Comparison of ENCODE assay signal across 17 cellular contexts in the genomic region with DNA sequence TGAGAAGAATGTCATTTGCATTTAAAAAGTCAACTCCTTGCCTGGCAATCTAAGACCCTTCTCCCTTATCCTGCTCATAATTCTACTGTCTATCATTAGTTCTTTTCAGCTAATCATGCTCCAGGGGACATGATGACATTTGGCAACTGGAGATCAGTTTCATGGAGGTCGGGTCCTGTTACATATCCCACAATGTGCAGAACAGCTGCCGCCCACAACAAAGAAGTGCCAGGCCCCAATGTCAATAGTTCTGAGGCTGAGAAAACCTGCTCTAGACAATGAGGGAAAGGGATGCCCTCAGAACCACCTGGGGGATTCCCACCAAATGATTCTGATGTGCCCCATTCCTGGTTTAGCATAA. TPM values are rescaled to one million over a fixed set of nuclear protein-coding genes. Genes with fewer than 3 reads are reported as not detected.
A peak's percentile ranks its signal among the peaks of the same experiment; 100 is the strongest.
DNase-seq lines count a peak whose midpoint lies in the region; ATAC-seq, FAIRE-seq and TF ChIP-seq lines count a peak whose summit lies in the region.
"Had no signal": no experiment of that assay in that cellular context is flagged by ENCODE, and none has a peak within 500 bp of the region (broad histone marks: within the 10 kb centered on the region; RNA-seq: fewer than 3 reads in every experiment).

No MANE protein-coding gene starts in this region.

- BruUV-seq in PC-3 (replicated peaks; lab: Mats Ljungman, UMichigan) (TSS peak; percentile 92), mammary epithelial cell (replicated peaks; lab: Mats Ljungman, UMichigan) (TSS peak; percentile 95)

- H3K9me3 ChIP-seq in PC-3 (ENCODE audit: low read length) (no peaks in the 10 kb centered on the region), mammary epithelial cell (replicated peaks; ENCODE audit: insufficient read depth, low read length) (no peaks in the 10 kb centered on the region)
- H3K9me3 ChIP-seq: thyroid gland had no signal

- no peaks in the 10 kb centered on the region for H3K9me2 ChIP-seq in PC-3 (replicated peaks; ENCODE audit: low read length)

- in situ Hi-C loops in mammary epithelial cell (cut with MboI; ENCODE audit: low sequenced_read_pairs in 2 of 2): loop anchor here in 1 of 2 donors (5.0 to 10.0 kb wide), 3 partner anchors 39 to 187 kb away; a partner anchor contains a TSS

- H3K4me1 ChIP-seq in PC-3 (ENCODE audit: insufficient read depth, low read length) (peaks cover 19% of the 10 kb centered on the region), mammary epithelial cell (ENCODE audit: insufficient read depth, low read length) (peaks cover 13% of the 10 kb centered on the region)
- H3K4me1 ChIP-seq: thyroid gland had no signal

- no peak for TF ChIP-seq POLR2A in H54 (IDR thresholded peaks at IDR 0.05; ENCODE audit: low read depth, low read length)

- H2AFZ ChIP-seq in PC-3 (ENCODE audit: low read length) (no peak overlapping the region), mammary epithelial cell (ENCODE audit: low read depth, low read length) (peak overlapping the region; percentile 34)

- CTCF ChIA-PET in PC-3 (lab: Charles Lee) (no interaction called here), mammary epithelial cell (lab: Charles Lee; ENCODE audit: low non-redundant PET) (no interaction called here)

- no peaks in the 10 kb centered on the region for H3F3A ChIP-seq in PC-3 (ENCODE audit: low read length, unreplicated experiment)

- ATAC-seq in PC-3: no peak; the same call in 1 of the 2 replicates
- peak; percentile 26 for ATAC-seq in stimulated activated naive CD8-positive, alpha-beta T cell treated with anti-CD3 and anti-CD28 coated beads, Interleukin-15, amount 100 ng/mL, for 72 hours
- no peak for ATAC-seq in omental fat pad (ENCODE audit: low FRiP score)
- ATAC-seq: left lobe of liver had no signal

- peak overlapping the region; percentile 49 for H3K27ac ChIP-seq in PC-3 (ENCODE audit: low read length)
- H3K27ac ChIP-seq in mammary epithelial cell (ENCODE audit: insufficient read depth, low read depth, low read length): peak overlapping the region; percentile 26
- H3K27ac ChIP-seq: BLaER1 treated with 17β-estradiol and CSF1 and Interleukin-3, amounts not matched to agents 10 nM and 100 nM; thyroid gland had no signal

- POLR2A ChIA-PET in PC-3 (lab: Charles Lee; ENCODE audit: unreplicated experiment): interaction anchor here (0.6 kb wide), 1 partner anchor 517 kb away, joined by 27 read pairs; no protein-coding TSS in a partner anchor

- peak overlapping the region; percentile 99 for H3K27ac Mint-ChIP-seq in activated naive CD4-positive, alpha-beta T cell treated with anti-CD3 and anti-CD28 coated beads, Interleukin-2, amount 50 U/mL, for 24 hours
- peak overlapping the region; percentile 100 for H3K27ac Mint-ChIP-seq in stimulated activated naive CD8-positive, alpha-beta T cell treated with anti-CD3 and anti-CD28 coated beads, Interleukin-15, amount 100 ng/mL, for 72 hours

- 71% methylated on average over 2 of the region's 2 CpGs for WGBS in mammary epithelial cell (ENCODE audit: low coverage, missing lambda C conversion rate)

- H3K4me3 Mint-ChIP-seq in activated naive CD4-positive, alpha-beta T cell treated with anti-CD3 and anti-CD28 coated beads, Interleukin-2, amount 50 U/mL, for 24 hours: no peak overlapping the region
- peak overlapping the region in 1 of 2 donors; percentile 86 for H3K4me3 Mint-ChIP-seq in stimulated activated naive CD8-positive, alpha-beta T cell treated with anti-CD3 and anti-CD28 coated beads, Interleukin-15, amount 100 ng/mL, for 72 hours

- TF ChIP-seq CTCF in PC-3 (conservative IDR thresholded peaks at IDR 0.05; ENCODE audit: low read depth, low read length) (no peak), mammary epithelial cell (conservative IDR thresholded peaks at IDR 0.05 in 1 of 2, IDR thresholded peaks at IDR 0.05 in 1 of 2; ENCODE audit: extremely low read depth in 1 of 2, insufficient read depth in 1 of 2, low read depth in 1 of 2, low read length in 2 of 2) (no peak), omental fat pad (IDR thresholded peaks at IDR 0.05) (no peak)

- H3K4me1 Mint-ChIP-seq in activated naive CD4-positive, alpha-beta T cell treated with anti-CD3 and anti-CD28 coated beads, Interleukin-2, amount 50 U/mL, for 24 hours: peaks cover 44% of the 10 kb centered on the region
- peaks cover 50% of the 10 kb centered on the region for H3K4me1 Mint-ChIP-seq in stimulated activated naive CD8-positive, alpha-beta T cell treated with anti-CD3 and anti-CD28 coated beads, Interleukin-15, amount 100 ng/mL, for 72 hours

- no peaks in the 10 kb centered on the region for H3K79me2 ChIP-seq in PC-3 (ENCODE audit: low read length)
- no peaks in the 10 kb centered on the region for H3K79me2 ChIP-seq in mammary epithelial cell (ENCODE audit: insufficient read depth, low read length)

- intact Hi-C loops in PC-3 (cut with micrococcal nuclease) (loop anchor here (1.0 to 2.0 kb wide), 2 partner anchors 27 to 79 kb away; no protein-coding TSS in a partner anchor), mammary epithelial cell (cut with micrococcal nuclease) (loop anchor here (1.0 to 10.0 kb wide), 5 partner anchors 37 to 357 kb away; a partner anchor contains a TSS)

- H3K27me3 ChIP-seq in PC-3 (ENCODE audit: low read length): no peaks in the 10 kb centered on the region
- H3K27me3 ChIP-seq in mammary epithelial cell (ENCODE audit: insufficient read depth, low read length): no peaks in the 10 kb centered on the region
- H3K27me3 ChIP-seq: BLaER1 treated with 17β-estradiol and CSF1 and Interleukin-3, amounts not matched to agents 10 nM and 100 nM; thyroid gland had no signal

- no peaks in the 10 kb centered on the region for H3K9me3 Mint-ChIP-seq in activated naive CD4-positive, alpha-beta T cell treated with anti-CD3 and anti-CD28 coated beads, Interleukin-2, amount 50 U/mL, for 24 hours
- H3K9me3 Mint-ChIP-seq in stimulated activated naive CD8-positive, alpha-beta T cell treated with anti-CD3 and anti-CD28 coated beads, Interleukin-15, amount 100 ng/mL, for 72 hours: peaks cover 6 to 9% of the 10 kb centered on the region in 2 donors
- H3K9me3 Mint-ChIP-seq: HFFc6 had no signal

- no peak overlapping the region for H3K9ac ChIP-seq in PC-3 (ENCODE audit: low read length)
- no peak overlapping the region for H3K9ac ChIP-seq in mammary epithelial cell (ENCODE audit: insufficient read depth, low read length)
- H3K9ac ChIP-seq: BLaER1 treated with 17β-estradiol and CSF1 and Interleukin-3, amounts not matched to agents 10 nM and 100 nM had no signal

- H3K36me3 ChIP-seq in PC-3 (ENCODE audit: low read depth, low read length) (no peaks in the 10 kb centered on the region), mammary epithelial cell (ENCODE audit: insufficient read depth, low read length) (no peaks in the 10 kb centered on the region)
- H3K36me3 ChIP-seq: BLaER1 treated with 17β-estradiol and CSF1 and Interleukin-3, amounts not matched to agents 10 nM and 100 nM; thyroid gland had no signal

- H3K4me3 ChIP-seq in PC-3 (ENCODE audit: low read length): no peak overlapping the region
- no peak overlapping the region for H3K4me3 ChIP-seq in mammary epithelial cell (replicated peaks in 1 of 3; ENCODE audit: insufficient read depth in 1 of 3, low read depth in 2 of 3, low read length in 3 of 3)
- H3K4me3 ChIP-seq: BLaER1 treated with 17β-estradiol and CSF1 and Interleukin-3, amounts not matched to agents 10 nM and 100 nM; thyroid gland had no signal

- dilution Hi-C loops in mammary epithelial cell (cut with HindIII; ENCODE audit: low sequenced_read_pairs): no loop called here

- DNase-seq in activated naive CD4-positive, alpha-beta T cell treated with Interleukin-2 at 50 U/mL for 16 hours: no peak
- DNase-seq in PC-3 (no peak), mammary epithelial cell (no peak), A172 (ENCODE audit: low spot score) (no peak), omental fat pad (ENCODE audit: low spot score) (no peak), H54 (ENCODE audit: insufficient read length, low spot score) (no peak)
- DNase-seq in stimulated activated naive CD8-positive, alpha-beta T cell treated with anti-CD3 and anti-CD28 coated beads, Interleukin-15, amount 100 ng/mL, for 72 hours: peak in 1 of 2 donors; percentile 55
- DNase-seq: hypothalamus, NCI-H187, SIG-M5, thyroid gland had no signal

- H4K20me1 ChIP-seq in PC-3 (ENCODE audit: low read length) (no peaks in the 10 kb centered on the region), mammary epithelial cell (ENCODE audit: insufficient read depth, low read length) (no peaks in the 10 kb centered on the region)
- H4K20me1 ChIP-seq: BLaER1 treated with 17β-estradiol and CSF1 and Interleukin-3, amounts not matched to agents 10 nM and 100 nM had no signal

- H3K4me2 ChIP-seq in PC-3 (ENCODE audit: low read length) (no peak overlapping the region), mammary epithelial cell (ENCODE audit: insufficient read depth, low read depth, low read length) (no peak overlapping the region)

- FAIRE-seq in H54 (lab: Jason Lieb, UNC): no peak
- FAIRE-seq: GM12891, TTC549 had no signal

- H3K36me3 Mint-ChIP-seq in activated naive CD4-positive, alpha-beta T cell treated with anti-CD3 and anti-CD28 coated beads, Interleukin-2, amount 50 U/mL, for 24 hours: peaks cover 3% of the 10 kb centered on the region

- H3K27me3 Mint-ChIP-seq in activated naive CD4-positive, alpha-beta T cell treated with anti-CD3 and anti-CD28 coated beads, Interleukin-2, amount 50 U/mL, for 24 hours: no peaks in the 10 kb centered on the region
- H3K27me3 Mint-ChIP-seq in stimulated activated naive CD8-positive, alpha-beta T cell treated with anti-CD3 and anti-CD28 coated beads, Interleukin-15, amount 100 ng/mL, for 72 hours: no peaks in the 10 kb centered on the region

RNA-seq across cellular contexts. Expression of a gene that starts 53.4 kb away (rescaled TPM):
- total RNA-seq in PC-3 (2014; rRNA removed) (4.9 and 5.7 TPM in 2 replicates), mammary epithelial cell (1 to 10 TPM in 1 of 2 donors, not detected in 1; 5.5 TPM), omental fat pad (100 to 1,000 TPM in 1 of 4 donors, 10 to 100 TPM in 3; 48.1 to 307 (median 62.3) TPM)
- polyA plus RNA-seq in mammary epithelial cell: 0.09 TPM
- polyA minus RNA-seq in mammary epithelial cell: not detected
- total RNA-seq in A172 (2014; rRNA removed; shearing (Covaris generic)): 0.02 TPM in 1 of 2 replicates, not detected in the other
- total RNA-seq: HFFc6 had no signal
